ENCODE assay signal across 10 cellular contexts in the genomic region with DNA sequence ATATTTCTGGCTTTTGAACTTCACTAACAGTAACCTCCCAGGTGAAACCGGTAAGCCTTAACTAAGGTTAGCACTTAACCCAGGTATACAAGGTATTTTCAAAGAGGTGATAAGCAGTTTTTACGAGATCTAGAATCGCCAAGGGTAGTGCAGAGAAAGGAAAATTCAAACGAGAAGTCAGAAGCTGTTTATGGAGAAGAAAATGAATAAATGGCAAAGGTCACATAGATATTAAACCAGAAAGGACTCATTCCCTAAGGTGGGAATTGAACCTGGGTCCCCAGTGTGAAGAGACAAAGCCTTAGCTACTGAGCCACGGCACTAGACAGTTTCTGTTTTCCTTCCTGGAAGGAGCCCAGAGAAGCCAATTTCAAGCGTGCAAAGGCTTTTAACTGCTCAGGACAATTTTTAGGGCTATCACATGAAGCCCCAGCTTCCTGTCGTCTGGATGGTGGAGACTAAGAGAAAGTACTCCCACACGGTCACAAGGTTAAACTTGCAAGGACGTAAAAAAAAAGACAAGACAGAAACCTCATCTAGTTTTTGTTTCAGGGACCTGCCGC. TPM values are rescaled to one million over a fixed set of nuclear protein-coding genes. Genes with fewer than 3 reads are reported as not detected.
DNase-seq lines count a peak whose midpoint lies in the region; ATAC-seq, FAIRE-seq and TF ChIP-seq lines count a peak whose summit lies in the region.
"Had no signal": no experiment of that assay in that cellular context is flagged by ENCODE, and none has a peak within 500 bp of the region (broad histone marks: within the 10 kb centered on the region; RNA-seq: fewer than 3 reads in every experiment).

No MANE protein-coding gene starts in this region.

- WGBS in sigmoid colon, 2 donors = 15 to 33% methylated on average over 10 of the region's 10 CpGs

- no peak for TF ChIP-seq EP300 in sigmoid colon (IDR thresholded peaks at IDR 0.05)

- ATAC-seq in GM21390 (IDR thresholded peaks at IDR 0.05; ENCODE audit: unreplicated experiment) = no peak
- ATAC-seq in GM21717 (IDR thresholded peaks at IDR 0.05; ENCODE audit: unreplicated experiment) = no peak

- peaks cover 0 to 48% (median 37%) of the 10 kb centered on the region in 4 donors for H3K4me1 ChIP-seq in sigmoid colon

- peak overlapping the region in 3 of 4 donors; percentile 14 to 30 (median 25) for H3K27ac ChIP-seq in sigmoid colon
- H3K27ac ChIP-seq: SK-N-MC had no signal

- H3K4me3 ChIP-seq in sigmoid colon = no peak overlapping the region
- H3K4me3 ChIP-seq: SK-N-MC had no signal

- DNase-seq in Daoy (ENCODE audit: low read depth) (peak; percentile 79), RCC 7860 (ENCODE audit: low spot score) (peak; percentile 39), sigmoid colon (peak; percentile 52), T1000 (lab: John Stamatoyannopoulos, UW) (no peak), NCI-H526 treated with DMSO at 0.1 percent for 48 hours (lab: John Stamatoyannopoulos, UW) (no peak)
- DNase-seq in central memory CD4-positive, alpha-beta T cell = peak; percentile 51

- H3K36me3 ChIP-seq in sigmoid colon = no peaks in the 10 kb centered on the region

- intact Hi-C loops in sigmoid colon (cut with DNase I) = no loop called here

- TF ChIP-seq POLR2A in sigmoid colon (IDR thresholded peaks at IDR 0.05) = no peak

- no peaks in the 10 kb centered on the region for H3K9me3 ChIP-seq in sigmoid colon

- no peak for TF ChIP-seq CTCF in sigmoid colon (IDR thresholded peaks at IDR 0.05)

- FAIRE-seq in RCC 7860 (lab: Jason Lieb, UNC) = no peak

- no peaks in the 10 kb centered on the region for H3K27me3 ChIP-seq in sigmoid colon

RNA-seq across cellular contexts. Expression of gene C1QTNF6, which starts 5.7 kb away (rescaled TPM):
- total RNA-seq in Daoy (2014; rRNA removed; shearing (Covaris generic)) = 0.30 and 0.34 TPM in 2 replicates
- 1 to 10 TPM; 1.1 to 5.5 (median 1.6) TPM for total RNA-seq in sigmoid colon
- polyA plus RNA-seq in sigmoid colon = 10 to 100 TPM in 1 of 3 donors, 1 to 10 TPM in 2; 1.8 to 12.1 (median 1.8) TPM

RNA-seq across cellular contexts. Expression of gene SSTR3, which starts 18.6 kb away (rescaled TPM):
- total RNA-seq in Daoy (2014; rRNA removed; shearing (Covaris generic)) = not detected in 2 replicates
- under 1 TPM in 1 of 4 donors, not detected in 3; 0.36 TPM for total RNA-seq in sigmoid colon
- 1 to 10 TPM in 1 of 3 donors, not detected in 2; 1.7 TPM for polyA plus RNA-seq in sigmoid colon
- total RNA-seq: glomerular endothelial cell had no signal

RNA-seq across cellular contexts. Expression of gene IL2RB, which starts 44.0 kb away (rescaled TPM):
- not detected in 2 replicates for total RNA-seq in Daoy (2014; rRNA removed; shearing (Covaris generic))
- under 1 TPM in 3 of 4 donors, not detected in 1; under 0.01 to 0.33 (median 0.14) TPM for total RNA-seq in sigmoid colon
- 1 to 10 TPM in 1 of 3 donors, under 1 TPM in 2; under 0.01 to 9.7 (median 0.46) TPM for polyA plus RNA-seq in sigmoid colon

RNA-seq across cellular contexts. Expression of gene RAC2, which starts 50.4 kb away (rescaled TPM):
- 40.5 and 59.0 TPM in 2 replicates for total RNA-seq in Daoy (2014; rRNA removed; shearing (Covaris generic))
- 1 to 10 TPM; 3.0 to 8.0 (median 5.0) TPM for total RNA-seq in sigmoid colon
- 100 to 1,000 TPM in 1 of 3 donors, 10 to 100 TPM in 2; 14.8 to 138 (median 17.4) TPM for polyA plus RNA-seq in sigmoid colon

Comparison
In these comparisons a context has a peak if more than half of its experiments do, and no peak if none do; other contexts are left out.
1. DNase-seq: peak in Daoy (single experiment), RCC 7860 (single experiment), central memory CD4-positive, alpha-beta T cell (single experiment) and sigmoid colon (single experiment); none in T1000 (single experiment) and NCI-H526 treated with DMSO at 0.1 percent for 48 hours (single experiment).